23 cellular contexts compared by ENCODE assay signal in genomic region chr5:179864686-179865085, GRCh38. TPM values are rescaled to one million over a fixed set of nuclear protein-coding genes. Genes with fewer than 3 reads are reported as not detected.
DNase-seq lines count a peak whose midpoint lies in the region; ATAC-seq and TF ChIP-seq lines count a peak whose summit lies in the region.
"Had no signal": no experiment of that assay in that cellular context is flagged by ENCODE, and none has a peak within 500 bp of the region (broad histone marks: within the 10 kb centered on the region; RNA-seq: fewer than 3 reads in every experiment).

No MANE protein-coding gene starts in this region.

- H3K27ac ChIP-seq in caudate nucleus (ENCODE audit: low read depth, low read length) (peak overlapping the region; percentile 18), neuronal stem cell (replicated peaks; ENCODE audit: low read length) (no peak overlapping the region)
- H3K27ac ChIP-seq: 22Rv1, SK-N-MC had no signal

- H3K4me2 ChIP-seq in neuronal stem cell (ENCODE audit: insufficient read depth, low read length, poor library complexity, severe bottlenecking), result no peak overlapping the region

- no peak overlapping the region for H3K18ac ChIP-seq in neuronal stem cell (ENCODE audit: low read length)

- H3K14ac ChIP-seq in neuronal stem cell (ENCODE audit: low read length), result no peak overlapping the region

- no peak overlapping the region for H3K4me3 ChIP-seq in neuronal stem cell (ENCODE audit: low read length in 2 of 2)
- H3K4me3 ChIP-seq: K562, SK-N-MC had no signal

- no peak overlapping the region for H3K9ac ChIP-seq in neuronal stem cell (ENCODE audit: low read depth, low read length, poor library complexity)

- H3K4me3 Mint-ChIP-seq in activated naive CD4-positive, alpha-beta T cell treated with anti-CD3 and anti-CD28 coated beads, Interleukin-2, amount 10 ng/mL, durations not matched to agents 7 days and 5 days, result no peak overlapping the region
- H3K4me3 Mint-ChIP-seq in stimulated activated memory B cell treated with anti-CD40 and anti-IgM and Interleukin-4, amounts not matched to agents 10 μg/mL and 1 μg/mL and 100 μg/mL, for 72 hours, result no peak overlapping the region

- no peak overlapping the region for H2BK120ac ChIP-seq in neuronal stem cell (ENCODE audit: low read depth, low read length)

- no peak overlapping the region for H3K27ac Mint-ChIP-seq in activated naive CD4-positive, alpha-beta T cell treated with anti-CD3 and anti-CD28 coated beads, Interleukin-2, amount 10 ng/mL, durations not matched to agents 7 days and 5 days
- H3K27ac Mint-ChIP-seq in stimulated activated memory B cell treated with anti-CD40 and anti-IgM and Interleukin-4, amounts not matched to agents 10 μg/mL and 1 μg/mL and 100 μg/mL, for 72 hours, result peak overlapping the region; percentile 35

- H3K4ac ChIP-seq in neuronal stem cell (ENCODE audit: low read length), result no peak overlapping the region

- H2AK5ac ChIP-seq in neuronal stem cell (ENCODE audit: low read depth, low read length), result no peak overlapping the region

- no peaks in the 10 kb centered on the region for H3K27me3 ChIP-seq in neuronal stem cell (ENCODE audit: control insufficient read depth in 3 of 3, insufficient read depth in 3 of 3, low read depth in 1 of 3, low read length in 3 of 3)
- H3K27me3 ChIP-seq: BE2C had no signal

- peaks cover 2 to 13% of the 10 kb centered on the region in 2 donors for H3K4me1 ChIP-seq in neuronal stem cell (ENCODE audit: control insufficient read depth in 2 of 2, insufficient read depth in 1 of 2, low read depth in 1 of 2, low read length in 2 of 2)
- H3K4me1 ChIP-seq: BE2C had no signal

- H3K9me3 ChIP-seq in neuronal stem cell (replicated peaks in 1 of 2; ENCODE audit: control insufficient read depth in 2 of 2, insufficient read depth in 1 of 2, low read depth in 1 of 2, low read length in 2 of 2), result peaks cover 2 to 5% of the 10 kb centered on the region in 2 donors
- H3K9me3 ChIP-seq: BE2C had no signal

- H2BK15ac ChIP-seq in neuronal stem cell (ENCODE audit: low read length), result no peak overlapping the region

- H3K4me1 Mint-ChIP-seq in activated naive CD4-positive, alpha-beta T cell treated with anti-CD3 and anti-CD28 coated beads, Interleukin-2, amount 10 ng/mL, durations not matched to agents 7 days and 5 days, result no peaks in the 10 kb centered on the region
- H3K4me1 Mint-ChIP-seq in stimulated activated memory B cell treated with anti-CD40 and anti-IgM and Interleukin-4, amounts not matched to agents 10 μg/mL and 1 μg/mL and 100 μg/mL, for 72 hours, result peaks cover 28% of the 10 kb centered on the region

- peaks cover 3% of the 10 kb centered on the region for H3K79me1 ChIP-seq in neuronal stem cell (ENCODE audit: low read depth, low read length)

- H3K36me3 Mint-ChIP-seq in activated naive CD4-positive, alpha-beta T cell treated with anti-CD3 and anti-CD28 coated beads, Interleukin-2, amount 10 ng/mL, durations not matched to agents 7 days and 5 days, result peaks cover 17% of the 10 kb centered on the region
- peaks cover 63% of the 10 kb centered on the region for H3K36me3 Mint-ChIP-seq in stimulated activated memory B cell treated with anti-CD40 and anti-IgM and Interleukin-4, amounts not matched to agents 10 μg/mL and 1 μg/mL and 100 μg/mL, for 72 hours

- DNase-seq in activated naive CD4-positive, alpha-beta T cell treated with anti-CD3 and anti-CD28 coated beads, Interleukin-2, amount 10 ng/mL, durations not matched to agents 7 days and 5 days, result peak; percentile 14
- DNase-seq in activated naive CD4-positive, alpha-beta T cell treated with anti-CD3 and anti-CD28 coated beads, Interleukin-2, amount 50 U/mL, for 16 hours, result no peak
- no peak for DNase-seq in caudate nucleus (lab: John Stamatoyannopoulos, UW)
- DNase-seq in neuronal stem cell (ENCODE audit: low spot score), result no peak
- DNase-seq in GM13976 (ENCODE audit: low spot score), result no peak
- DNase-seq in NCI-H226, result no peak
- no peak for DNase-seq in NCI-H2227 treated with DMSO at 0.1 percent for 48 hours (lab: John Stamatoyannopoulos, UW)
- DNase-seq: BE2C, Calu3, DMS79 treated with DMSO at 0.1 percent for 48 hours, GF-D8, Kasumi-1, MV-4-11, NCI-H1105, NCI-H146, NCI-H2029, NCI-H69, SIG-M5 had no signal

- CTCF ChIA-PET in activated naive CD4-positive, alpha-beta T cell treated with anti-CD3 and anti-CD28 coated beads, Interleukin-2, amount 10 ng/mL, durations not matched to agents 7 days and 5 days (lab: Charles Lee), result no interaction called here

- ATAC-seq in stimulated activated memory B cell treated with anti-CD40 and anti-IgM and Interleukin-4, amounts not matched to agents 10 μg/mL and 1 μg/mL and 100 μg/mL, for 72 hours, result no peak
- ATAC-seq: K562, Panc1 had no signal

- H3K36me3 ChIP-seq in neuronal stem cell (replicated peaks in 1 of 2; ENCODE audit: control insufficient read depth in 2 of 2, insufficient read depth in 2 of 2, low read length in 2 of 2), result peaks cover 39 to 74% of the 10 kb centered on the region in 2 donors

- no peaks in the 10 kb centered on the region for H3K9me3 Mint-ChIP-seq in activated naive CD4-positive, alpha-beta T cell treated with anti-CD3 and anti-CD28 coated beads, Interleukin-2, amount 10 ng/mL, durations not matched to agents 7 days and 5 days
- no peaks in the 10 kb centered on the region for H3K9me3 Mint-ChIP-seq in stimulated activated memory B cell treated with anti-CD40 and anti-IgM and Interleukin-4, amounts not matched to agents 10 μg/mL and 1 μg/mL and 100 μg/mL, for 72 hours

- no peak overlapping the region for H2AFZ ChIP-seq in neuronal stem cell (ENCODE audit: low read length)

- H2BK5ac ChIP-seq in neuronal stem cell (ENCODE audit: low read length), result no peak overlapping the region

- no peak overlapping the region for H2BK12ac ChIP-seq in neuronal stem cell (ENCODE audit: low read length)

- no peak for TF ChIP-seq CTCF in GM13976 (IDR thresholded peaks at IDR 0.05; ENCODE audit: borderline replicate concordance, control extremely low read depth, extremely low read depth, insufficient read depth, missing control alignments)

- H3K23ac ChIP-seq in neuronal stem cell (ENCODE audit: low read depth, low read length, poor library complexity), result peak overlapping the region; percentile 40

- in situ Hi-C loops in GM13976 (cut with MboI; ENCODE audit: low sequenced_read_pairs, unreplicated experiment), result no loop called here

- H3K27me3 Mint-ChIP-seq in activated naive CD4-positive, alpha-beta T cell treated with anti-CD3 and anti-CD28 coated beads, Interleukin-2, amount 10 ng/mL, durations not matched to agents 7 days and 5 days, result no peaks in the 10 kb centered on the region
- H3K27me3 Mint-ChIP-seq in stimulated activated memory B cell treated with anti-CD40 and anti-IgM and Interleukin-4, amounts not matched to agents 10 μg/mL and 1 μg/mL and 100 μg/mL, for 72 hours, result no peaks in the 10 kb centered on the region

- no peak overlapping the region for H4K91ac ChIP-seq in neuronal stem cell (ENCODE audit: low read depth, low read length, poor library complexity)

- H4K8ac ChIP-seq in neuronal stem cell (ENCODE audit: low read depth, low read length), result no peak overlapping the region

- no CpG with 5 or more reads among the region's 7 CpGs for WGBS in neuronal stem cell (ENCODE audit: extremely low coverage in 2 of 2, insufficient read length in 2 of 2, insufficient replicate concordance in 1 of 2), 2 donors

RNA-seq across cellular contexts. Expression of gene MRNIP, which starts 6.1 kb away (rescaled TPM):
- 39.6 TPM for polyA plus RNA-seq in neuronal stem cell (2013, experiment 1 of 2)
- 39.2 TPM for polyA plus RNA-seq in neuronal stem cell (2013, experiment 2 of 2)

RNA-seq across cellular contexts. Expression of gene TBC1D9B, which starts 43.0 kb away (rescaled TPM):
- 41.1 TPM for polyA plus RNA-seq in neuronal stem cell (2013, experiment 1 of 2)
- polyA plus RNA-seq in neuronal stem cell (2013, experiment 2 of 2), result 39.6 TPM

RNA-seq across cellular contexts. Expression of gene SQSTM1, which starts 44.0 kb away (rescaled TPM):
- polyA plus RNA-seq in neuronal stem cell (2013, experiment 1 of 2), result 52.6 TPM
- 53.4 TPM for polyA plus RNA-seq in neuronal stem cell (2013, experiment 2 of 2)

RNA-seq across cellular contexts. Expression of gene MGAT4B, which starts 58.0 kb away (rescaled TPM):
- polyA plus RNA-seq in neuronal stem cell (2013, experiment 1 of 2), result 61.3 TPM
- 59.4 TPM for polyA plus RNA-seq in neuronal stem cell (2013, experiment 2 of 2)
